28 cellular contexts compared by ENCODE assay signal in genomic region chr16:76665571-76666275, GRCh38.
A peak's percentile ranks its signal among the peaks of the same experiment; 100 is the strongest.
DNase-seq lines count a peak whose midpoint lies in the region; ATAC-seq, FAIRE-seq and TF ChIP-seq lines count a peak whose summit lies in the region.
"Had no signal": no experiment of that assay in that cellular context is flagged by ENCODE, and none has a peak within 500 bp of the region (broad histone marks: within the 10 kb centered on the region; RNA-seq: fewer than 3 reads in every experiment).

No MANE protein-coding gene starts in this region.

- no peak for DNase-seq in RWPE2 (ENCODE audit: low spot score)
- DNase-seq in SKM-1 treated with dmso at 0.1 percent for 144 hours (lab: John Stamatoyannopoulos, UW; ENCODE audit: unreplicated experiment), result no peak
- no peak for DNase-seq in frontal cortex (ENCODE audit: low spot score in 2 of 2)
- DNase-seq: activated CD4-positive, alpha-beta T cell treated with anti-CD3 and anti-CD28 coated beads for 1 hour; activated CD8-positive, alpha-beta T cell treated with anti-CD3 and anti-CD28 coated beads, Interleukin-2, amount 10 ng/mL, durations not matched to agents 7 days and 5 days; anterior cingulate cortex; colonic mucosa; DMS79; effector memory CD4-positive, alpha-beta T cell; foreskin melanocyte; mesendoderm; NCI-H524 treated with DMSO at 0.1 percent for 48 hours; nucleus accumbens; stimulated activated naive CD8-positive, alpha-beta T cell treated with anti-CD3 and anti-CD28 coated beads, Interleukin-15, Interleukin-2, amounts not matched to agents 100 U/mL and 50 U/mL, for 24 hours; T-helper 2 cell; testis had no signal

- no peaks in the 10 kb centered on the region for H3K36me3 ChIP-seq in RWPE2 (ENCODE audit: low read depth)
- H3K36me3 ChIP-seq: BLaER1, colonic mucosa had no signal

- H3K27ac ChIP-seq in 22Rv1 (no peak overlapping the region), RWPE2 (ENCODE audit: poor library complexity, severe bottlenecking) (no peak overlapping the region)
- H3K27ac ChIP-seq: BLaER1, colonic mucosa, SK-N-MC, testis had no signal

- H3K4me1 ChIP-seq in RWPE2 (ENCODE audit: insufficient read depth, poor library complexity, severe bottlenecking), result peaks cover 7% of the 10 kb centered on the region
- H3K4me1 ChIP-seq: BLaER1, colonic mucosa, testis had no signal

- no peak overlapping the region for H3K4me3 ChIP-seq in RWPE2 (ENCODE audit: severe bottlenecking)
- H3K4me3 ChIP-seq: BLaER1, colonic mucosa, K562, SK-N-MC, testis had no signal

- TF ChIP-seq CTCF in 22Rv1 (IDR thresholded peaks at IDR 0.05), result 0 out of 2 replicates have a peak, but pooled peaks have one; percentile 7
- TF ChIP-seq CTCF in RWPE2 (IDR thresholded peaks at IDR 0.05; ENCODE audit: poor library complexity, severe bottlenecking), result peak; percentile 36

- H3K9me3 ChIP-seq in RWPE2 (ENCODE audit: severe bottlenecking), result no peaks in the 10 kb centered on the region
- H3K9me3 ChIP-seq: BLaER1, colonic mucosa, testis had no signal

- no peaks in the 10 kb centered on the region for H3K27me3 ChIP-seq in RWPE2 (ENCODE audit: insufficient read depth, poor library complexity, severe bottlenecking)
- H3K27me3 ChIP-seq: BLaER1, colonic mucosa, testis had no signal

- peak; percentile 27 for FAIRE-seq in islet of Langerhans (lab: Jason Lieb, UNC)
- no peak for FAIRE-seq in frontal cortex (lab: Jason Lieb, UNC)
- FAIRE-seq: H54, K562 had no signal

- ATAC-seq in GM18907 (IDR thresholded peaks at IDR 0.05; ENCODE audit: unreplicated experiment) (peak; percentile 74), RWPE2 (ENCODE audit: low read depth) (no peak), HG03196 (IDR thresholded peaks at IDR 0.05; ENCODE audit: unreplicated experiment) (no peak), HG03139 (IDR thresholded peaks at IDR 0.05; ENCODE audit: unreplicated experiment) (no peak)
- ATAC-seq: activated CD8-positive, alpha-beta T cell treated with anti-CD3 and anti-CD28 coated beads, Interleukin-2, amount 10 ng/mL, durations not matched to agents 7 days and 5 days; activated naive CD4-positive, alpha-beta T cell treated with anti-CD3 and anti-CD28 coated beads, Interleukin-2, amount 50 U/mL, for 72 hours; esophagus mucosa; K562; left lobe of liver; stimulated activated naive CD8-positive, alpha-beta T cell treated with anti-CD3 and anti-CD28 coated beads, Interleukin-15, Interleukin-2, amounts not matched to agents 100 U/mL and 50 U/mL, for 24 hours had no signal
